25 cellular contexts compared by ENCODE assay signal in genomic region chr20:37435607-37436006, GRCh38.
"Had no signal": no experiment of that assay in that cellular context is flagged by ENCODE, and none has a peak within 500 bp of the region (broad histone marks: within the 10 kb centered on the region; RNA-seq: fewer than 3 reads in every experiment).

No MANE protein-coding gene starts in this region.

- ATAC-seq: gastrocnemius medialis, heart right ventricle, left colon, left lobe of liver, lower lobe of right lung, mucosa of descending colon had no signal

- H3K36me3 ChIP-seq: esophagus squamous epithelium, gastrocnemius medialis, heart right ventricle, left ventricle myocardium inferior, lower lobe of right lung had no signal

- H3K27me3 ChIP-seq: dorsolateral prefrontal cortex had no signal

- H3K4me3 ChIP-seq: coronary artery, dorsolateral prefrontal cortex, esophagus squamous epithelium, gastrocnemius medialis, heart right ventricle, left ventricle myocardium inferior, lower lobe of right lung, mucosa of descending colon had no signal

- H3K27ac ChIP-seq: coronary artery, esophagus squamous epithelium, gastrocnemius medialis, heart right ventricle, left ventricle myocardium inferior, lower lobe of right lung had no signal

- H3K4me1 ChIP-seq: esophagus squamous epithelium, gastrocnemius medialis, heart right ventricle, left ventricle myocardium inferior, lower lobe of right lung had no signal

- FAIRE-seq: colon, endothelial cell of umbilical vein, islet of Langerhans, keratinocyte had no signal

- H3K9me3 ChIP-seq: esophagus squamous epithelium, gastrocnemius medialis, heart right ventricle, left ventricle myocardium inferior, lower lobe of right lung, mucosa of descending colon had no signal

- DNase-seq: cerebellar nuclear complex; dermis blood vessel endothelial cell; dorsolateral prefrontal cortex; effector CD4-positive, alpha-beta T cell; effector memory CD4-positive, alpha-beta T cell; esophagus squamous epithelium; foreskin fibroblast; foreskin melanocyte; gastrocnemius medialis; glutamatergic neuron; head of caudate nucleus; heart right ventricle; hippocampal formation; kidney glomerular epithelial cell; left colon; left ventricle myocardium inferior; lower lobe of right lung; mesenchymal stem cell had no signal
